In the genomic region with DNA sequence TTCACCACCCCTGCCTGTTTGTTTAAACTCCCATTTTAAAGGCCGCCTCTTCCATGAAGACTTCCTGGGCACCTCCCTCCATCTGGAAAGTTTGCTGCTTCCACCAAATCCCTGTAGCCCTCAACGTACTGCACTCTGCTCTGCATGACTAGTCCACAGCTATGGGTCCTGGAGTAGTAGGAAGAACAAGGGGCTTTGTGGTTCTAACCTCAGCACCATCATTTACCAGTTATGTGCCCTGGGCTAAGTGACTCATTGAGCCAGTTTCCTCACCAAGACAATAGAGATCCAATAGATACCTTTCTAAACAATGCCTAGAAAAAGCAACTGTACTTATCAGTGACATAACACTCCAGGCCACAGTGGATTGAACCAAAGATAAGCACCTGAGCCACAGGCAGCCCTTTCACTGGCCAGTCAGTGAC, we compare ENCODE assay signal across 8 cellular contexts. TPM values are rescaled to one million over a fixed set of nuclear protein-coding genes. Genes with fewer than 3 reads are reported as not detected.
DNase-seq lines count a peak whose midpoint lies in the region; ATAC-seq and TF ChIP-seq lines count a peak whose summit lies in the region.

No MANE protein-coding gene starts in this region.

- no peaks in the 10 kb centered on the region for H3K36me3 Mint-ChIP-seq in activated T-helper 17 cell treated with anti-CD3 and anti-CD28 coated beads, Interleukin-2, amount 50 U/mL, for 72 hours (ENCODE audit: low read depth)
- no peaks in the 10 kb centered on the region for H3K36me3 Mint-ChIP-seq in type B pancreatic cell

- H3K79me2 ChIP-seq in ACC112 (ENCODE audit: control insufficient read depth, insufficient read depth, low read length, unreplicated experiment) (no peaks in the 10 kb centered on the region), hepatocyte (no peaks in the 10 kb centered on the region)

- peak; percentile 84 for ATAC-seq in activated T-helper 17 cell treated with anti-CD3 and anti-CD28 coated beads, Interleukin-2, amount 50 U/mL, for 72 hours (replicated peaks)
- ATAC-seq in HG03095 (IDR thresholded peaks at IDR 0.05; ENCODE audit: unreplicated experiment) = no peak

- no peaks in the 10 kb centered on the region for H4K20me1 ChIP-seq in hepatocyte (ENCODE audit: insufficient read depth, poor library complexity, severe bottlenecking)

- WGBS in hepatocyte (ENCODE audit: low lambda C conversion rate, missing lambda C conversion rate) = 65% methylated on average over 2 of the region's 2 CpGs

- H3K27me3 Mint-ChIP-seq in activated T-helper 17 cell treated with anti-CD3 and anti-CD28 coated beads, Interleukin-2, amount 50 U/mL, for 72 hours = peaks cover 2% of the 10 kb centered on the region
- H3K27me3 Mint-ChIP-seq in type B pancreatic cell = peaks cover 26% of the 10 kb centered on the region

- H3K4me1 ChIP-seq in ACC112 (ENCODE audit: control insufficient read depth, insufficient read depth, low read length, unreplicated experiment) (peaks cover 60% of the 10 kb centered on the region), hepatocyte (ENCODE audit: insufficient read depth) (peaks cover 25% of the 10 kb centered on the region)

- H3K27ac ChIP-seq in ACC112 (ENCODE audit: low read depth, low read length) (peak overlapping the region; percentile 84), hepatocyte (peak overlapping the region; percentile 74)

- no peaks in the 10 kb centered on the region for H3K9me3 ChIP-seq in hepatocyte (ENCODE audit: low read depth)

- peak overlapping the region; percentile 34 for H3K4me3 Mint-ChIP-seq in activated T-helper 17 cell treated with anti-CD3 and anti-CD28 coated beads, Interleukin-2, amount 50 U/mL, for 72 hours
- no peak overlapping the region for H3K4me3 Mint-ChIP-seq in type B pancreatic cell

- H3K4me2 ChIP-seq in hepatocyte = no peak overlapping the region

- H3K9me2 ChIP-seq in hepatocyte (replicated peaks; ENCODE audit: insufficient read depth) = no peaks in the 10 kb centered on the region

- H3K36me3 ChIP-seq in ACC112 (ENCODE audit: insufficient read depth, low read length) (no peaks in the 10 kb centered on the region), hepatocyte (replicated peaks; ENCODE audit: insufficient read depth, low read depth) (no peaks in the 10 kb centered on the region)

- peaks cover 41% of the 10 kb centered on the region for H3K4me1 Mint-ChIP-seq in activated T-helper 17 cell treated with anti-CD3 and anti-CD28 coated beads, Interleukin-2, amount 50 U/mL, for 72 hours
- H3K4me1 Mint-ChIP-seq in type B pancreatic cell (ENCODE audit: unreplicated experiment) = no peaks in the 10 kb centered on the region

- peak overlapping the region; percentile 77 for H3K27ac Mint-ChIP-seq in activated T-helper 17 cell treated with anti-CD3 and anti-CD28 coated beads, Interleukin-2, amount 50 U/mL, for 72 hours
- H3K27ac Mint-ChIP-seq in type B pancreatic cell = no peak overlapping the region

- H3K27me3 ChIP-seq in ACC112 (ENCODE audit: insufficient read depth, low read length) = no peaks in the 10 kb centered on the region
- H3K27me3 ChIP-seq in hepatocyte = no peaks in the 10 kb centered on the region

- H3K4me3 ChIP-seq in ACC112 (ENCODE audit: low read depth, low read length) = 0 out of 2 replicates have a peak overlapping the region, but pooled peaks have one; percentile 4
- H3K4me3 ChIP-seq in hepatocyte = no peak overlapping the region

- TF ChIP-seq CTCF in hepatocyte (IDR thresholded peaks at IDR 0.05; ENCODE audit: poor library complexity) = no peak
- TF ChIP-seq CTCF in type B pancreatic cell (conservative IDR thresholded peaks at IDR 0.05) = no peak

- DNase-seq in HS-5 (ENCODE audit: low read depth) (peak; percentile 91), hepatocyte (ENCODE audit: low spot score) (no peak), NCI-H1694 treated with DMSO at 0.1 percent for 48 hours (lab: John Stamatoyannopoulos, UW) (no peak), type B pancreatic cell (ENCODE audit: extremely low spot score, unreplicated experiment) (no peak), NCI-H1105 (lab: John Stamatoyannopoulos, UW) (no peak)

- no peaks in the 10 kb centered on the region for H3K9me3 Mint-ChIP-seq in activated T-helper 17 cell treated with anti-CD3 and anti-CD28 coated beads, Interleukin-2, amount 50 U/mL, for 72 hours
- no peaks in the 10 kb centered on the region for H3K9me3 Mint-ChIP-seq in type B pancreatic cell

- no peak overlapping the region for H2AFZ ChIP-seq in ACC112 (ENCODE audit: low read length, unreplicated experiment)
- no peak overlapping the region for H2AFZ ChIP-seq in hepatocyte

RNA-seq across cellular contexts. Expression of gene LTBP2, which starts 8.5 kb away (rescaled TPM):
- total RNA-seq in activated T-helper 17 cell treated with anti-CD3 and anti-CD28 coated beads, Interleukin-2, amount 50 U/mL, for 72 hours = under 1 TPM in 1 of 2 donors, not detected in 1; 0.03 TPM
- 3.0 and 8.6 TPM in 2 replicates for total RNA-seq in hepatocyte
- polyA plus RNA-seq in hepatocyte = 6.7 and 7.6 TPM in 2 replicates
- total RNA-seq in type B pancreatic cell (ENCODE audit: low replicate concordance) = 1.1 and 2.4 TPM in 2 replicates
